ENCODE assay signal across 11 cellular contexts in the genomic region with DNA sequence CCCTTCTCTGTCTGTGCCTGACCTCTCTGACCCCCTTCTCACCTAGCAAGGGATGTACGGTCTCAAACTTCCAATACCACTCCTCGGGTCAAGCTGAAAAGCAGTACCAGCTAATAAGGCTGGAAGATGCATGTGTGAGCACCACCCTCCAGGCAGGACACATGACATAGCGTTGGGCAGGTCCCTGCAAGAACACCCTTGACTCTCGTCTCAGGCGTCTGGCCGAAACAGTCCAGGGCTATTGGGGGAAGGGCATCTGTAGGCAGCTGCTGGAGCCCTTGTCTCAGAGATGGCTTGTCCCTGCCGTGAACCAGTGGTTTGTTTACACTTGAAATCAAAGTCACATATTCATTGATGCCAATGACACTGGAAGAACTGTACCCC. TPM values are rescaled to one million over a fixed set of nuclear protein-coding genes. Genes with fewer than 3 reads are reported as not detected.
A peak's percentile ranks its signal among the peaks of the same experiment; 100 is the strongest.
DNase-seq lines count a peak whose midpoint lies in the region; FAIRE-seq and TF ChIP-seq lines count a peak whose summit lies in the region.
"Had no signal": no experiment of that assay in that cellular context is flagged by ENCODE, and none has a peak within 500 bp of the region (broad histone marks: within the 10 kb centered on the region; RNA-seq: fewer than 3 reads in every experiment).

No MANE protein-coding gene starts in this region.

- peaks cover 36% of the 10 kb centered on the region for H3K36me3 Mint-ChIP-seq in T-helper 1 cell treated with Interleukin-12 subunit alpha and Interleukin-12 subunit beta and Interleukin-4 antibody, amounts not matched to agents 30 μg/mL and 1 μg/mL, for 36 hours (ENCODE audit: low read depth)
- peaks cover 3% of the 10 kb centered on the region for H3K36me3 Mint-ChIP-seq in activated naive CD8-positive, alpha-beta T cell
- H3K36me3 Mint-ChIP-seq: WTC11 had no signal

- H3K27ac ChIP-seq in kidney (ENCODE audit: low read depth in 2 of 2, low read length in 2 of 2) = peak overlapping the region; percentile 16 to 68
- H3K27ac ChIP-seq in subcutaneous abdominal adipose tissue (ENCODE audit: low read depth, low read length) = peak overlapping the region; percentile 84

- DNase-seq in T-helper 1 cell = no peak
- DNase-seq in kidney = peak; percentile 46
- no peak for DNase-seq in HTR-8/SVneo (ENCODE audit: insufficient read length, low spot score)
- no peak for DNase-seq in amniotic stem cell (lab: John Stamatoyannopoulos, UW)
- DNase-seq in NCI-H2227 (lab: John Stamatoyannopoulos, UW; ENCODE audit: unreplicated experiment) = no peak
- DNase-seq: foreskin melanocyte had no signal

- no peak for TF ChIP-seq CTCF in kidney (IDR thresholded peaks at IDR 0.05; ENCODE audit: borderline replicate concordance, extremely low read depth, insufficient read depth)

- FAIRE-seq in kidney (lab: Jason Lieb, UNC) (no peak), HTR-8/SVneo (lab: Jason Lieb, UNC) (no peak)
- FAIRE-seq: A204.1 had no signal

- H3K9me3 Mint-ChIP-seq in T-helper 1 cell treated with Interleukin-12 subunit alpha and Interleukin-12 subunit beta and Interleukin-4 antibody, amounts not matched to agents 30 μg/mL and 1 μg/mL, for 36 hours = no peaks in the 10 kb centered on the region
- H3K9me3 Mint-ChIP-seq in activated naive CD8-positive, alpha-beta T cell (ENCODE audit: low read depth) = no peaks in the 10 kb centered on the region
- H3K9me3 Mint-ChIP-seq: WTC11 had no signal

- no peak overlapping the region for H3K4me3 Mint-ChIP-seq in T-helper 1 cell treated with Interleukin-12 subunit alpha and Interleukin-12 subunit beta and Interleukin-4 antibody, amounts not matched to agents 30 μg/mL and 1 μg/mL, for 36 hours
- H3K4me3 Mint-ChIP-seq in activated naive CD8-positive, alpha-beta T cell = no peak overlapping the region
- H3K4me3 Mint-ChIP-seq: WTC11 had no signal

- intact Hi-C loops in kidney (cut with DNase I) = no loop called here

- peaks cover 39 to 64% of the 10 kb centered on the region in 2 donors for H3K4me1 ChIP-seq in kidney (ENCODE audit: control insufficient read depth in 1 of 2, insufficient read depth in 1 of 2, low read depth in 1 of 2, low read length in 2 of 2)
- peaks cover 24 to 92% (median 80%) of the 10 kb centered on the region in 5 donors for H3K4me1 ChIP-seq in subcutaneous abdominal adipose tissue (ENCODE audit: control insufficient read depth in 5 of 5, insufficient read depth in 5 of 5, low read length in 5 of 5)

- H3K4me3 ChIP-seq in kidney (ENCODE audit: low read length in 2 of 2) (no peak overlapping the region), subcutaneous abdominal adipose tissue (ENCODE audit: low read depth in 1 of 5, low read length in 5 of 5) (no peak overlapping the region)

- H3K9ac ChIP-seq in kidney (ENCODE audit: low read length in 2 of 2) (peak overlapping the region in 1 of 2 donors; percentile 60), subcutaneous abdominal adipose tissue (ENCODE audit: low read length in 5 of 5) (no peak overlapping the region)

- peaks cover 37% of the 10 kb centered on the region for H3K4me1 Mint-ChIP-seq in T-helper 1 cell treated with Interleukin-12 subunit alpha and Interleukin-12 subunit beta and Interleukin-4 antibody, amounts not matched to agents 30 μg/mL and 1 μg/mL, for 36 hours (ENCODE audit: low read depth)
- H3K4me1 Mint-ChIP-seq in activated naive CD8-positive, alpha-beta T cell (ENCODE audit: low read depth) = peaks cover 56% of the 10 kb centered on the region

- H3K36me3 ChIP-seq in kidney (ENCODE audit: control insufficient read depth in 1 of 2, insufficient read depth in 2 of 2, low read length in 2 of 2) (peaks cover 79 to 94% of the 10 kb centered on the region in 2 donors), subcutaneous abdominal adipose tissue (ENCODE audit: control insufficient read depth in 5 of 5, insufficient read depth in 5 of 5, low read length in 5 of 5) (peaks cover 5 to 93% (median 91%) of the 10 kb centered on the region in 5 donors)

- H3K9me3 ChIP-seq in kidney (ENCODE audit: control insufficient read depth in 1 of 2, low read length in 2 of 2) = no peaks in the 10 kb centered on the region
- H3K9me3 ChIP-seq in subcutaneous abdominal adipose tissue (ENCODE audit: control insufficient read depth in 5 of 5, low read length in 5 of 5) = no peaks in the 10 kb centered on the region

- no peaks in the 10 kb centered on the region for H3K27me3 Mint-ChIP-seq in T-helper 1 cell treated with Interleukin-12 subunit alpha and Interleukin-12 subunit beta and Interleukin-4 antibody, amounts not matched to agents 30 μg/mL and 1 μg/mL, for 36 hours (ENCODE audit: low read depth)
- no peaks in the 10 kb centered on the region for H3K27me3 Mint-ChIP-seq in activated naive CD8-positive, alpha-beta T cell

- H3K27me3 ChIP-seq in subcutaneous abdominal adipose tissue (ENCODE audit: control insufficient read depth in 5 of 5, insufficient read depth in 4 of 5, low read length in 5 of 5) = no peaks in the 10 kb centered on the region

- H3K27ac Mint-ChIP-seq in T-helper 1 cell treated with Interleukin-12 subunit alpha and Interleukin-12 subunit beta and Interleukin-4 antibody, amounts not matched to agents 30 μg/mL and 1 μg/mL, for 36 hours = peak overlapping the region; percentile 41
- H3K27ac Mint-ChIP-seq in activated naive CD8-positive, alpha-beta T cell = peak overlapping the region; percentile 83
- H3K27ac Mint-ChIP-seq: WTC11 had no signal

RNA-seq across cellular contexts. Expression of a gene that starts 56.5 kb away (rescaled TPM):
- total RNA-seq in kidney = 269 TPM
- polyA plus RNA-seq in kidney (ENCODE audit: insufficient read depth, low read depth, low replicate concordance) = 119 TPM
